ENCODE assay signal across 15 cellular contexts in genomic region chr16:30720694-30721093, GRCh38.
"Had no signal": no experiment of that assay in that cellular context is flagged by ENCODE, and none has a peak within 500 bp of the region (broad histone marks: within the 10 kb centered on the region; RNA-seq: fewer than 3 reads in every experiment).

No MANE protein-coding gene starts in this region.

- H3K27ac Mint-ChIP-seq: type B pancreatic cell had no signal

- ATAC-seq: gastroesophageal sphincter, left cardiac atrium, lower lobe of right lung, right cardiac atrium had no signal

- H3K4me1 ChIP-seq: gastroesophageal sphincter, lower lobe of right lung, SJSA1 had no signal

- H3K9me3 Mint-ChIP-seq: naive B cell, type B pancreatic cell had no signal

- H3K4me3 ChIP-seq: gastroesophageal sphincter, hepatocyte, lower lobe of right lung, SJSA1, smooth muscle cell had no signal

- DNase-seq: activated CD4-positive, alpha-beta T cell treated with anti-CD3 and anti-CD28 coated beads for 4 hours; activated CD8-positive, alpha-beta memory T cell treated with anti-CD3 and anti-CD28 coated beads for 24 hours; activated gamma-delta T cell; anterior cingulate cortex; left cardiac atrium; lower lobe of right lung; naive B cell; right cardiac atrium; T1000 had no signal

- H3K9me3 ChIP-seq: gastroesophageal sphincter, lower lobe of right lung, SJSA1 had no signal

- H3K4me3 Mint-ChIP-seq: activated naive CD8-positive, alpha-beta T cell; type B pancreatic cell had no signal

- H3K27me3 Mint-ChIP-seq: activated naive CD8-positive, alpha-beta T cell; naive B cell; type B pancreatic cell had no signal

- H3K27ac ChIP-seq: gastroesophageal sphincter, hepatocyte, lower lobe of right lung, SJSA1 had no signal
